Comparison of ENCODE assay signal across 20 cellular contexts in genomic region chr12:57700317-57700716, GRCh38. TPM values are rescaled to one million over a fixed set of nuclear protein-coding genes. Genes with fewer than 3 reads are reported as not detected.
"Had no signal": no experiment of that assay in that cellular context is flagged by ENCODE, and none has a peak within 500 bp of the region (broad histone marks: within the 10 kb centered on the region; RNA-seq: fewer than 3 reads in every experiment).

No MANE protein-coding gene starts in this region.

- H3K4me1 Mint-ChIP-seq: nephron had no signal

- H3K4me1 ChIP-seq: pancreas had no signal

- H3K27ac ChIP-seq: esophagus squamous epithelium, pancreas, tibial artery, upper lobe of right lung, vagina had no signal

- DNase-seq: effector memory CD4-positive, alpha-beta T cell; esophagus squamous epithelium; foreskin fibroblast; head of caudate nucleus; hippocampal formation; left colon; left ventricle myocardium superior; mucosa of descending colon; occipital lobe; pancreas; right cardiac atrium; small intestine; stimulated activated CD4-positive, alpha-beta T cell treated with anti-CD3 and anti-CD28 coated beads, Interleukin-12 subunit alpha, Interleukin-12 subunit beta, amount 100 ng/mL, for 4 hours; tibial artery; upper lobe of right lung had no signal

- H3K27ac Mint-ChIP-seq: nephron; progenitor cell of endocrine pancreas; stimulated activated naive CD8-positive, alpha-beta T cell treated with anti-CD3 and anti-CD28 coated beads, Interleukin-15, Interleukin-2, amounts not matched to agents 100 ng/mL and 50 ng/mL, for 24 hours had no signal

- H3K9me3 Mint-ChIP-seq: stimulated activated naive CD8-positive, alpha-beta T cell treated with anti-CD3 and anti-CD28 coated beads, Interleukin-15, Interleukin-2, amounts not matched to agents 100 ng/mL and 50 ng/mL, for 24 hours had no signal

- H3K27me3 ChIP-seq: esophagus squamous epithelium, pancreas, tibial artery, upper lobe of right lung, vagina had no signal

- ATAC-seq: left colon, left ventricle myocardium superior, mucosa of descending colon, pancreas, right cardiac atrium, upper lobe of right lung had no signal

- H3K9me3 ChIP-seq: pancreas, upper lobe of right lung, vagina had no signal

- FAIRE-seq: pancreas, small intestine had no signal

- H3K4me3 ChIP-seq: esophagus squamous epithelium, mucosa of descending colon, pancreas, tibial artery, upper lobe of right lung, vagina had no signal

- H3K27me3 Mint-ChIP-seq: progenitor cell of endocrine pancreas; stimulated activated naive CD8-positive, alpha-beta T cell treated with anti-CD3 and anti-CD28 coated beads, Interleukin-15, Interleukin-2, amounts not matched to agents 100 ng/mL and 50 ng/mL, for 24 hours had no signal

- H3K4me3 Mint-ChIP-seq: nephron; stimulated activated naive CD8-positive, alpha-beta T cell treated with anti-CD3 and anti-CD28 coated beads, Interleukin-15, Interleukin-2, amounts not matched to agents 100 ng/mL and 50 ng/mL, for 24 hours had no signal

RNA-seq across cellular contexts. Expression of gene AGAP2, which starts 38.2 kb away (rescaled TPM):
- total RNA-seq: kidney epithelial cell had no signal
